28 cellular contexts compared by ENCODE assay signal in genomic region chr9:24210641-24211040, GRCh38.
"Had no signal": no experiment of that assay in that cellular context is flagged by ENCODE, and none has a peak within 500 bp of the region (broad histone marks: within the 10 kb centered on the region; RNA-seq: fewer than 3 reads in every experiment).

No MANE protein-coding gene starts in this region.

- H3K4me3 ChIP-seq: colonic mucosa, coronary artery, dorsolateral prefrontal cortex, esophagus muscularis mucosa, esophagus squamous epithelium, gastrocnemius medialis, gastroesophageal sphincter, heart left ventricle, heart right ventricle, hepatocyte had no signal

- H3K27ac ChIP-seq: colonic mucosa, coronary artery, dorsolateral prefrontal cortex, epithelial cell of prostate, esophagus muscularis mucosa, esophagus squamous epithelium, foreskin keratinocyte, gastrocnemius medialis, gastroesophageal sphincter, heart left ventricle, heart right ventricle, hepatocyte had no signal

- FAIRE-seq: endometrium, endothelial cell of umbilical vein, frontal cortex had no signal

- H3K9me3 ChIP-seq: colonic mucosa, esophagus muscularis mucosa, esophagus squamous epithelium, gastrocnemius medialis had no signal

- DNase-seq: colonic mucosa; cortex of kidney; dermis blood vessel endothelial cell; dorsolateral prefrontal cortex; effector CD4-positive, alpha-beta T cell; effector CD8-positive, alpha-beta T cell; effector memory CD4-positive, alpha-beta T cell; effector memory CD8-positive, alpha-beta T cell; endodermal cell; erythroblast; esophagus squamous epithelium; foreskin fibroblast; foreskin keratinocyte; foreskin melanocyte; gastrocnemius medialis; glutamatergic neuron; head of caudate nucleus; heart left ventricle; heart right ventricle had no signal

- H3K27me3 ChIP-seq: colonic mucosa, esophagus muscularis mucosa, esophagus squamous epithelium, foreskin keratinocyte, gastrocnemius medialis, gastroesophageal sphincter, heart left ventricle, heart right ventricle, hepatocyte had no signal

- H3K36me3 ChIP-seq: colonic mucosa, esophagus muscularis mucosa, esophagus squamous epithelium, gastrocnemius medialis, gastroesophageal sphincter, heart left ventricle, heart right ventricle had no signal

- H2AFZ ChIP-seq: hepatocyte had no signal

- H3K4me2 ChIP-seq: hepatocyte had no signal

- H3K4me1 ChIP-seq: colonic mucosa, esophagus muscularis mucosa, esophagus squamous epithelium, foreskin keratinocyte, gastrocnemius medialis, gastroesophageal sphincter, heart left ventricle, heart right ventricle had no signal

- H3K79me2 ChIP-seq: hepatocyte had no signal

- ATAC-seq: effector memory CD8-positive, alpha-beta T cell; esophagus mucosa; foreskin keratinocyte; gastrocnemius medialis; gastroesophageal sphincter; heart left ventricle; heart right ventricle had no signal
